ENCODE assay signal across 25 cellular contexts in genomic region chr12:31641509-31642090, GRCh38. TPM values are rescaled to one million over a fixed set of nuclear protein-coding genes. Genes with fewer than 3 reads are reported as not detected.
DNase-seq lines count a peak whose midpoint lies in the region; ATAC-seq, FAIRE-seq and TF ChIP-seq lines count a peak whose summit lies in the region.
"Had no signal": no experiment of that assay in that cellular context is flagged by ENCODE, and none has a peak within 500 bp of the region (broad histone marks: within the 10 kb centered on the region; RNA-seq: fewer than 3 reads in every experiment).

No MANE protein-coding gene starts in this region.

- POLR2A ChIA-PET in PC-9 (lab: Charles Lee; ENCODE audit: unreplicated experiment) (no interaction called here), K562 (lab: Yijun Ruan, JAX) (interaction anchor here (1.7 kb wide), 1 partner anchor 9 kb away, joined by 6 read pairs; no protein-coding TSS in a partner anchor)

- H3K27me3 ChIP-seq in PC-9 (ENCODE audit: insufficient read depth, low read depth), result no peaks in the 10 kb centered on the region
- peaks cover 0 to 10% of the 10 kb centered on the region in 2 experiments; a peak in 3 of 5 replicates for H3K27me3 ChIP-seq in K562 (ENCODE audit: control insufficient read depth in 2 of 2, insufficient read depth in 2 of 2, low read length in 2 of 2)
- no peaks in the 10 kb centered on the region for H3K27me3 ChIP-seq in pancreas
- H3K27me3 ChIP-seq: BE2C; BLaER1 treated with 17β-estradiol and CSF1 and Interleukin-3, amounts not matched to agents 10 nM and 100 nM had no signal

- no peak for TF ChIP-seq EP300 in K562 (IDR thresholded peaks at IDR 0.05; ENCODE audit: low read length)

- H3K9me3 Mint-ChIP-seq in nephron, result no peaks in the 10 kb centered on the region
- H3K9me3 Mint-ChIP-seq: CD4-positive, alpha-beta T cell; CD8-positive, alpha-beta memory T cell; HFFc6 had no signal

- H3K79me2 ChIP-seq in PC-9 (ENCODE audit: low read depth) (no peaks in the 10 kb centered on the region), K562 (ENCODE audit: control insufficient read depth, insufficient read depth, low read length) (no peaks in the 10 kb centered on the region)

- no peak overlapping the region for H3K4me3 ChIP-seq in PC-9
- H3K4me3 ChIP-seq in K562, result no peak overlapping the region
- peak overlapping the region in 2 of 4 donors; percentile 9 to 34 for H3K4me3 ChIP-seq in pancreas
- H3K4me3 ChIP-seq: A549; BLaER1 treated with 17β-estradiol and CSF1 and Interleukin-3, amounts not matched to agents 10 nM and 100 nM; HAP-1 had no signal

- H3K9me2 ChIP-seq in PC-9 (ENCODE audit: insufficient read depth), result no peaks in the 10 kb centered on the region

- no peaks in the 10 kb centered on the region for H3K9me3 ChIP-seq in PC-9 (ENCODE audit: insufficient read depth, low read depth)
- no peaks in the 10 kb centered on the region for H3K9me3 ChIP-seq in K562 (replicated peaks; ENCODE audit: control insufficient read depth, insufficient read depth, low read depth, low read length)
- no peaks in the 10 kb centered on the region for H3K9me3 ChIP-seq in pancreas
- H3K9me3 ChIP-seq: A549; BE2C; BLaER1 treated with 17β-estradiol and CSF1 and Interleukin-3, amounts not matched to agents 10 nM and 100 nM; HAP-1 had no signal

- WGBS in K562 (ENCODE audit: insufficient coverage, low coverage, missing lambda C conversion rate), result 6% methylated on average over 11 of the region's 11 CpGs
- 30 to 36% methylated on average over 11 of the region's 11 CpGs for WGBS in pancreas, 2 donors

- H3K4me1 ChIP-seq in PC-9 (replicated peaks; ENCODE audit: insufficient read depth) (no peaks in the 10 kb centered on the region), K562 (replicated peaks in 1 of 2; ENCODE audit: control insufficient read depth in 2 of 2, insufficient read depth in 2 of 2, low read length in 2 of 2) (no peaks in the 10 kb centered on the region), pancreas (peaks cover 0 to 20% (median 4%) of the 10 kb centered on the region in 3 donors)
- H3K4me1 ChIP-seq: BE2C had no signal

- intact Hi-C loops in PC-9 (cut with micrococcal nuclease; ENCODE audit: unreplicated experiment) (no loop called here), K562 (cut with micrococcal nuclease) (no loop called here), pancreas (cut with DNase I) (no loop called here), Right ventricle myocardium inferior (cut with DNase I) (no loop called here)

- H3K4me1 Mint-ChIP-seq in nephron, result peaks cover 18% of the 10 kb centered on the region

- DNase-seq in PC-9 (no peak), K562 (ENCODE audit: extremely low read depth in 1 of 4, low spot score in 3 of 4) (no peak), pancreas (peak in 3 of 6 donors; percentile 32 to 66 (median 58)), Right ventricle myocardium inferior (ENCODE audit: missing footprints) (no peak), NCI-H187 (lab: John Stamatoyannopoulos, UW) (no peak)
- DNase-seq: 8988T; ACHN; AML-193; BE2C; CD4-positive, alpha-beta T cell; CD8-positive, alpha-beta memory T cell; DMS53; DMS79 treated with DMSO at 0.1 percent for 48 hours; GF-D8; GOT3; HFFc6 had no signal

- no peaks in the 10 kb centered on the region for H3K27me3 Mint-ChIP-seq in nephron (ENCODE audit: low read depth)
- H3K27me3 Mint-ChIP-seq: CD4-positive, alpha-beta T cell; CD8-positive, alpha-beta memory T cell had no signal

- TF ChIP-seq CTCF in PC-9 (conservative IDR thresholded peaks at IDR 0.05) (no peak), K562 (IDR thresholded peaks at IDR 0.05 in 2 of 3, conservative IDR thresholded peaks at IDR 0.05 in 1 of 3; ENCODE audit: insufficient read depth in 2 of 3, low read depth in 1 of 3, low read length in 3 of 3) (no peak), nephron (IDR thresholded peaks at IDR 0.05; ENCODE audit: unreplicated experiment in 3 of 3) (no peak), pancreas (IDR thresholded peaks at IDR 0.05) (no peak)

- no peak for TF ChIP-seq POLR2A in K562 (conservative IDR thresholded peaks at IDR 0.05)

- FAIRE-seq in K562 (lab: Jason Lieb, UNC), result no peak
- no peak for FAIRE-seq in pancreas (lab: Jason Lieb, UNC)
- FAIRE-seq: A549, GM12891, GM18507, H54 had no signal

- H2AFZ ChIP-seq in PC-9 (0 out of 2 replicates have a peak overlapping the region, but pooled peaks have one; percentile 12), K562 (ENCODE audit: low read depth, low read length) (peak overlapping the region; percentile 79)

- H3F3A ChIP-seq in PC-9 (ENCODE audit: insufficient read depth, low read depth), result no peaks in the 10 kb centered on the region

- no peak overlapping the region for H3K9ac ChIP-seq in K562 (ENCODE audit: insufficient read depth in 1 of 2, low read depth in 2 of 2, low read length in 2 of 2)
- H3K9ac ChIP-seq: BLaER1 treated with 17β-estradiol and CSF1 and Interleukin-3, amounts not matched to agents 10 nM and 100 nM had no signal

- H3K4me2 ChIP-seq in PC-9, result no peak overlapping the region
- no peak overlapping the region for H3K4me2 ChIP-seq in K562 (ENCODE audit: insufficient read depth, low read length)
- H3K4me2 ChIP-seq: A549; BLaER1 treated with 17β-estradiol and CSF1 and Interleukin-3, amounts not matched to agents 10 nM and 100 nM had no signal

- H3K36me3 Mint-ChIP-seq in nephron (ENCODE audit: low read depth), result no peaks in the 10 kb centered on the region
- H3K36me3 Mint-ChIP-seq: CD14-positive monocyte; CD8-positive, alpha-beta memory T cell had no signal

- peak; percentile 26; the same call in 1 of the 3 replicates for ATAC-seq in K562
- peak; percentile 79 to 87 (median 82) for ATAC-seq in pancreas
- no peak for ATAC-seq in Right ventricle myocardium inferior
- ATAC-seq in HG03039 (IDR thresholded peaks at IDR 0.05; ENCODE audit: unreplicated experiment), result no peak
- ATAC-seq: A549 had no signal

- H3K27ac ChIP-seq in PC-9 (no peak overlapping the region), K562 (ENCODE audit: extremely low read depth, low read depth, low read length) (no peak overlapping the region), pancreas (peak overlapping the region; percentile 18 to 90 (median 62))
- H3K27ac ChIP-seq: A549; BLaER1 treated with 17β-estradiol and CSF1 and Interleukin-3, amounts not matched to agents 10 nM and 100 nM had no signal

- BruUV-seq in PC-9 (replicated peaks; lab: Mats Ljungman, UMichigan) (no TSS peak), K562 (replicated peaks; lab: Mats Ljungman, UMichigan) (no TSS peak)

- no peak for TF ChIP-seq RAD21 in K562 (CRISPR knock-in tag; conservative IDR thresholded peaks at IDR 0.05 in 1 of 2, IDR thresholded peaks at IDR 0.05 in 1 of 2)

- no peaks in the 10 kb centered on the region for H3K9me1 ChIP-seq in K562 (ENCODE audit: control insufficient read depth, insufficient read depth, low read length)

- in situ Hi-C loops in K562 (cut with MboI), result no loop called here

- CTCF ChIA-PET in PC-9 (lab: Charles Lee) (no interaction called here), K562 (lab: Yijun Ruan, JAX; ENCODE audit: low intra/inter-chr PET ratio) (no interaction called here)

- H3K4me3 Mint-ChIP-seq in nephron, result no peak overlapping the region
- H3K4me3 Mint-ChIP-seq: CD14-positive monocyte; CD4-positive, alpha-beta T cell; CD8-positive, alpha-beta memory T cell; HFFc6 had no signal

- H3K36me3 ChIP-seq in PC-9 (ENCODE audit: low read depth) (no peaks in the 10 kb centered on the region), K562 (ENCODE audit: control insufficient read depth, insufficient read depth, low read length) (no peaks in the 10 kb centered on the region), pancreas (no peaks in the 10 kb centered on the region)
- H3K36me3 ChIP-seq: BLaER1 treated with 17β-estradiol and CSF1 and Interleukin-3, amounts not matched to agents 10 nM and 100 nM; HAP-1 had no signal

- H4K20me1 ChIP-seq in PC-9 (ENCODE audit: insufficient read depth), result no peaks in the 10 kb centered on the region
- H4K20me1 ChIP-seq in K562 (replicated peaks; ENCODE audit: control insufficient read depth, insufficient read depth, low read length), result no peaks in the 10 kb centered on the region
- H4K20me1 ChIP-seq: BLaER1 treated with 17β-estradiol and CSF1 and Interleukin-3, amounts not matched to agents 10 nM and 100 nM had no signal

- H3K27ac Mint-ChIP-seq in nephron, result peak overlapping the region in 2 of 3 experiments; percentile 63 to 75
- H3K27ac Mint-ChIP-seq: CD14-positive monocyte; CD4-positive, alpha-beta T cell; CD8-positive, alpha-beta memory T cell; HFFc6 had no signal

RNA-seq across cellular contexts. Expression of gene ETFBKMT, which starts 17.9 kb away (rescaled TPM):
- 2.2 and 2.4 TPM in 2 replicates for total RNA-seq in PC-9 (2021)
- 0.60 and 1.1 TPM in 2 replicates for total RNA-seq in K562 (2011; cell fraction: chromatin; rRNA removed; ENCODE audit: low replicate concordance)
- total RNA-seq in K562 (2011; cell fraction: nucleolus; rRNA removed), result 0.83 and 1.2 TPM in 2 replicates
- 1.1 and 1.3 TPM in 2 replicates for total RNA-seq in K562 (2011; cell fraction: nucleoplasm; rRNA removed)
- 0.37 and 0.68 TPM in 2 replicates for total RNA-seq in K562 (2014; rRNA removed)
- 1.0 and 1.2 TPM in 2 replicates for total RNA-seq in K562 (2014; rRNA removed; fragmentation: Illumina TruSeq; extraction: Trizol)
- total RNA-seq in K562 (2015; rRNA removed; fragmentation: Illumina TruSeq; extraction: Trizol), result 0.18 and 0.53 TPM in 2 replicates
- 0.60 and 1.4 TPM in 2 replicates for total RNA-seq in K562 (2021)
- 0.96 and 1.0 TPM in 2 replicates for polyA plus RNA-seq in K562 (2011; rRNA removed)
- 0.39 and 0.52 TPM in 2 replicates for polyA plus RNA-seq in K562 (2011; cell fraction: cytosol; rRNA removed)
- polyA plus RNA-seq in K562 (2011; cell fraction: nucleus; rRNA removed), result 0.41 and 0.71 TPM in 2 replicates
- polyA plus RNA-seq in K562 (2012), result 0.39 and 0.83 TPM in 2 replicates
- polyA plus RNA-seq in K562 (2014; fragmentation: Illumina TruSeq; extraction: Trizol), result 0.73 and 0.77 TPM in 2 replicates
- polyA plus RNA-seq in K562 (2014; fragmentation: Nextera tagmentation; extraction: Ambion mirVana), result 1 to 10 TPM; 1.0 to 1.7 TPM
- polyA plus RNA-seq in K562 (2014; rRNA removed), result 0.69 and 0.82 TPM in 2 replicates
- polyA minus RNA-seq in K562 (2011; rRNA and poly(A)+ RNA removed), result 0.88 and 1.3 TPM in 2 replicates
- 0.38 TPM in 1 of 2 replicates, not detected in the other for polyA minus RNA-seq in K562 (2011; cell fraction: cytosol; rRNA and poly(A)+ RNA removed)
- 0.56 and 0.67 TPM in 2 replicates for polyA minus RNA-seq in K562 (2011; cell fraction: nucleus; rRNA and poly(A)+ RNA removed)
- total RNA-seq in pancreas, result 1 to 10 TPM; 2.0 to 4.6 (median 3.1) TPM
- 1 to 10 TPM; 1.8 to 2.8 TPM for polyA plus RNA-seq in pancreas
- total RNA-seq in Right ventricle myocardium inferior, result 6.4 TPM

RNA-seq across cellular contexts. Expression of gene DENND5B, which starts 50.7 kb away (rescaled TPM):
- total RNA-seq in PC-9 (2021), result 9.2 and 10.2 TPM in 2 replicates
- total RNA-seq in K562 (2011; cell fraction: chromatin; rRNA removed; ENCODE audit: low replicate concordance), result 7.0 and 7.7 TPM in 2 replicates
- 3.3 and 3.8 TPM in 2 replicates for total RNA-seq in K562 (2011; cell fraction: nucleolus; rRNA removed)
- 4.1 and 5.4 TPM in 2 replicates for total RNA-seq in K562 (2011; cell fraction: nucleoplasm; rRNA removed)
- total RNA-seq in K562 (2014; rRNA removed), result 2.1 and 3.6 TPM in 2 replicates
- total RNA-seq in K562 (2014; rRNA removed; fragmentation: Illumina TruSeq; extraction: Trizol), result 4.7 and 5.0 TPM in 2 replicates
- 3.6 and 4.0 TPM in 2 replicates for total RNA-seq in K562 (2015; rRNA removed; fragmentation: Illumina TruSeq; extraction: Trizol)
- 4.5 and 5.0 TPM in 2 replicates for total RNA-seq in K562 (2021)
- polyA plus RNA-seq in K562 (2011; rRNA removed), result 6.0 and 11.8 TPM in 2 replicates
- polyA plus RNA-seq in K562 (2011; cell fraction: cytosol; rRNA removed), result 3.4 and 9.1 TPM in 2 replicates
- 1.5 and 4.8 TPM in 2 replicates for polyA plus RNA-seq in K562 (2011; cell fraction: nucleus; rRNA removed)
- polyA plus RNA-seq in K562 (2012), result 2.2 and 2.5 TPM in 2 replicates
- polyA plus RNA-seq in K562 (2014; fragmentation: Illumina TruSeq; extraction: Trizol), result 3.5 and 3.9 TPM in 2 replicates
- 1 to 10 TPM in 1 of 2 experiments, under 1 TPM in 1; 0.99 to 1.2 TPM for polyA plus RNA-seq in K562 (2014; fragmentation: Nextera tagmentation; extraction: Ambion mirVana)
- 3.6 and 3.8 TPM in 2 replicates for polyA plus RNA-seq in K562 (2014; rRNA removed)
- polyA minus RNA-seq in K562 (2011; rRNA and poly(A)+ RNA removed), result 6.9 and 16.9 TPM in 2 replicates
- 2.9 and 7.9 TPM in 2 replicates for polyA minus RNA-seq in K562 (2011; cell fraction: cytosol; rRNA and poly(A)+ RNA removed)
- polyA minus RNA-seq in K562 (2011; cell fraction: nucleus; rRNA and poly(A)+ RNA removed), result 1.5 and 6.8 TPM in 2 replicates
- total RNA-seq in pancreas, result 10 to 100 TPM in 3 of 6 donors, 1 to 10 TPM in 3; 5.2 to 11.3 (median 8.7) TPM
- polyA plus RNA-seq in pancreas, result 1 to 10 TPM; 2.4 to 2.7 TPM
- total RNA-seq in Right ventricle myocardium inferior, result 37.1 TPM
- polyA plus RNA-seq: CD8-positive, alpha-beta memory T cell had no signal

Comparison
In these comparisons a context has a peak if more than half of its experiments do, and no peak if none do; other contexts are left out.
1. H3K27ac ChIP-seq: peak in pancreas (4 of 4); none in PC-9 (single experiment) and K562 (single experiment).
2. ATAC-seq: peak in K562 (single experiment) and pancreas (4 of 4); none in Right ventricle myocardium inferior (single experiment) and HG03039 (single experiment).